ENCODE assay signal across 9 cellular contexts in genomic region chr15:43104426-43104825, GRCh38. TPM values are rescaled to one million over a fixed set of nuclear protein-coding genes. Genes with fewer than 3 reads are reported as not detected.
DNase-seq lines count a peak whose midpoint lies in the region; ATAC-seq and TF ChIP-seq lines count a peak whose summit lies in the region.
"Had no signal": no experiment of that assay in that cellular context is flagged by ENCODE, and none has a peak within 500 bp of the region (broad histone marks: within the 10 kb centered on the region; RNA-seq: fewer than 3 reads in every experiment).

No MANE protein-coding gene starts in this region.

- H3K27me3 ChIP-seq in A673 (replicated peaks; ENCODE audit: insufficient read depth, low read depth, low read length, poor library complexity): no peaks in the 10 kb centered on the region
- no peaks in the 10 kb centered on the region for H3K27me3 ChIP-seq in HCT116 (ENCODE audit: insufficient read depth, low read length)
- H3K27me3 ChIP-seq in ascending aorta: no peaks in the 10 kb centered on the region
- H3K27me3 ChIP-seq in mesendoderm (ENCODE audit: insufficient read depth, low read length, poor library complexity): no peaks in the 10 kb centered on the region

- peaks cover 15% of the 10 kb centered on the region for H3K79me1 ChIP-seq in mesendoderm (ENCODE audit: low read length)

- no peak for TF ChIP-seq RAD21 in HCT116 (IDR thresholded peaks at IDR 0.05; ENCODE audit: low read depth)

- no peak overlapping the region for H2AFZ ChIP-seq in HCT116 (ENCODE audit: low read depth, low read length, poor library complexity, severe bottlenecking)

- ATAC-seq in HCT116 (peak; percentile 48), left lobe of liver (no peak), GM19455 (IDR thresholded peaks at IDR 0.05; ENCODE audit: unreplicated experiment) (no peak)

- peaks cover 5% of the 10 kb centered on the region for H3K4me1 ChIP-seq in A673 (ENCODE audit: insufficient read depth, low read length, poor library complexity, severe bottlenecking)
- peaks cover 11 to 12% of the 10 kb centered on the region in 2 experiments for H3K4me1 ChIP-seq in HCT116 (ENCODE audit: control insufficient read depth in 1 of 2, insufficient read depth in 2 of 2, low read length in 2 of 2)
- peaks cover 0 to 14% of the 10 kb centered on the region in 2 donors for H3K4me1 ChIP-seq in ascending aorta
- peaks cover 3% of the 10 kb centered on the region for H3K4me1 ChIP-seq in mesendoderm (ENCODE audit: control insufficient read depth, low read depth, low read length)

- H3K18ac ChIP-seq in mesendoderm (ENCODE audit: low read length): no peak overlapping the region

- no peak overlapping the region for H3K56ac ChIP-seq in mesendoderm (ENCODE audit: low read length)

- H3K9ac ChIP-seq in HCT116 (ENCODE audit: low read length) (no peak overlapping the region), mesendoderm (ENCODE audit: low read length) (no peak overlapping the region)

- no peak overlapping the region for H4K5ac ChIP-seq in mesendoderm (ENCODE audit: low read length)

- H4K20me1 ChIP-seq in HCT116 (ENCODE audit: insufficient read depth): no peaks in the 10 kb centered on the region

- no CpG with 5 or more reads among the region's 5 CpGs for WGBS in mesendoderm (ENCODE audit: extremely low coverage, insufficient coverage, low lambda C conversion rate)

- no peak for TF ChIP-seq POLR2A in HCT116 (IDR thresholded peaks at IDR 0.05; ENCODE audit: borderline replicate concordance, extremely low read depth, insufficient read depth, insufficient read length)

- no peak overlapping the region for H3K4ac ChIP-seq in mesendoderm (ENCODE audit: low read depth, low read length)

- H2BK15ac ChIP-seq in mesendoderm (replicated peaks; ENCODE audit: low read depth): no peak overlapping the region

- TF ChIP-seq CTCF in A673 (conservative IDR thresholded peaks at IDR 0.05; ENCODE audit: low read depth, low read length): no peak
- TF ChIP-seq CTCF in HCT116 (IDR thresholded peaks at IDR 0.05 in 2 of 3, conservative IDR thresholded peaks at IDR 0.05 in 1 of 3; ENCODE audit: borderline replicate concordance in 1 of 3, insufficient read depth in 1 of 3, low read depth in 2 of 3, low read length in 2 of 3): no peak
- no peak for TF ChIP-seq CTCF in ascending aorta (IDR thresholded peaks at IDR 0.05)

- DNase-seq in A673 (ENCODE audit: low spot score) (no peak), HCT116 (ENCODE audit: low read depth, low spot score) (peak; percentile 39), ascending aorta (ENCODE audit: low spot score in 2 of 2) (no peak), mesendoderm (peak; percentile 78), left lobe of liver (ENCODE audit: low spot score) (no peak), epidermal melanocyte (ENCODE audit: insufficient read length, low spot score) (no peak)
- no peak for DNase-seq in stimulated activated CD8-positive, alpha-beta memory T cell treated with anti-CD3 and anti-CD28 coated beads, Interleukin-4, amount 100 ng/mL, for 48 hours
- DNase-seq: HCEC 1CT had no signal

- no peak overlapping the region for H3K23ac ChIP-seq in mesendoderm (ENCODE audit: low read length)

- POLR2A ChIA-PET in A673 (lab: Charles Lee; ENCODE audit: low non-redundant PET): no interaction called here
- POLR2A ChIA-PET in HCT116 (lab: Charles Lee): no interaction called here

- no peak overlapping the region for H2AK5ac ChIP-seq in mesendoderm (ENCODE audit: low read length)

- no peak overlapping the region for H2BK5ac ChIP-seq in mesendoderm (ENCODE audit: low read length)

- H3K36me3 ChIP-seq in A673 (ENCODE audit: insufficient read depth, low read length, poor library complexity, severe bottlenecking) (peaks cover 7% of the 10 kb centered on the region), HCT116 (ENCODE audit: control insufficient read depth in 1 of 2, insufficient read depth in 2 of 2, low read length in 2 of 2) (no peaks in the 10 kb centered on the region; a peak in 1 of 4 replicates), ascending aorta (peaks cover 6 to 10% of the 10 kb centered on the region in 2 donors), mesendoderm (ENCODE audit: control insufficient read depth, insufficient read depth, low read length) (peaks cover 2% of the 10 kb centered on the region)

- H3K4me2 ChIP-seq in HCT116 (ENCODE audit: low read length) (peak overlapping the region; percentile 86), mesendoderm (ENCODE audit: low read length) (no peak overlapping the region)

- intact Hi-C loops in A673 (cut with micrococcal nuclease; ENCODE audit: unreplicated experiment): no loop called here
- intact Hi-C loops in HCT116 (cut with micrococcal nuclease): no loop called here
- intact Hi-C loops in ascending aorta (cut with DNase I): no loop called here

- CTCF ChIA-PET in A673 (lab: Charles Lee) (no interaction called here), HCT116 (lab: Charles Lee) (no interaction called here)

- H3K27ac ChIP-seq in A673 (ENCODE audit: low read depth, low read length, poor library complexity, severe bottlenecking) (no peak overlapping the region), HCT116 (ENCODE audit: low read depth, low read length) (no peak overlapping the region; the same call in 1 of the 2 replicates), ascending aorta (peak overlapping the region in 1 of 2 donors; percentile 82), mesendoderm (ENCODE audit: low read depth, low read length) (no peak overlapping the region)

- no peak overlapping the region for H4K8ac ChIP-seq in mesendoderm (ENCODE audit: low read depth, low read length)

- no peaks in the 10 kb centered on the region for H3K9me2 ChIP-seq in HCT116 (ENCODE audit: insufficient read depth)

- H3K79me2 ChIP-seq in HCT116 (ENCODE audit: insufficient read depth, low read length) (peaks cover 52% of the 10 kb centered on the region), mesendoderm (ENCODE audit: control insufficient read depth, insufficient read depth, low read length) (peaks cover 20% of the 10 kb centered on the region)

- H3K9me3 ChIP-seq in A673 (ENCODE audit: low read depth, low read length, poor library complexity, severe bottlenecking): no peaks in the 10 kb centered on the region
- H3K9me3 ChIP-seq in HCT116 (ENCODE audit: control insufficient read depth in 1 of 2, insufficient read depth in 1 of 2, low read depth in 1 of 2, low read length in 2 of 2): no peaks in the 10 kb centered on the region
- no peaks in the 10 kb centered on the region for H3K9me3 ChIP-seq in ascending aorta

- peak overlapping the region; percentile 78 for H3K4me3 ChIP-seq in A673 (ENCODE audit: low read depth, low read length, poor library complexity, severe bottlenecking)
- peak overlapping the region; percentile 29 to 79; a peak in 3 of 4 replicates for H3K4me3 ChIP-seq in HCT116 (replicated peaks in 1 of 2; ENCODE audit: low read depth in 1 of 2, low read length in 2 of 2)
- peak overlapping the region; percentile 68 to 76 for H3K4me3 ChIP-seq in ascending aorta
- H3K4me3 ChIP-seq in mesendoderm (ENCODE audit: low read length): no peak overlapping the region

- H2BK120ac ChIP-seq in mesendoderm (ENCODE audit: low read depth, low read length): no peak overlapping the region

- BruUV-seq in A673 (replicated peaks; lab: Mats Ljungman, UMichigan) (no TSS peak), HCT116 (replicated peaks; lab: Mats Ljungman, UMichigan) (no TSS peak)

- RAD21 ChIA-PET in HCT116 (lab: Charles Lee; ENCODE audit: low non-redundant PET in 1 of 2, low total read pairs in 2 of 2, uncharacterized antibody in 2 of 2, unreplicated experiment in 2 of 2): no interaction called here

TF ChIP-seq in HCT116, 20 proteins besides CTCF, POLR2A, EP300 and RAD21:
- TF ChIP-seq SRF (IDR thresholded peaks at IDR 0.05; ENCODE audit: low read depth) (no peak), MAX (IDR thresholded peaks at IDR 0.05) (no peak)

RNA-seq across cellular contexts. Expression of gene UBR1, which starts 1.4 kb away (rescaled TPM):
- total RNA-seq in A673 (2021): 29.9 and 30.8 TPM in 2 replicates
- total RNA-seq in HCT116 (2021; ENCODE audit: unreplicated experiment): 17.9 TPM
- polyA plus RNA-seq in HCT116 (2012): 4.0 and 11.5 TPM in 2 replicates
- 8.2 TPM for total RNA-seq in ascending aorta
- polyA plus RNA-seq in mesendoderm (2013, experiment 1 of 2): 7.3 TPM
- polyA plus RNA-seq in mesendoderm (2013, experiment 2 of 2): 6.9 TPM
- total RNA-seq in left lobe of liver: 9.2 TPM

RNA-seq across cellular contexts. Expression of gene TMEM62, which starts 29.0 kb away (rescaled TPM):
- 2.8 and 5.4 TPM in 2 replicates for total RNA-seq in A673 (2021)
- total RNA-seq in HCT116 (2021; ENCODE audit: unreplicated experiment): 8.8 TPM
- polyA plus RNA-seq in HCT116 (2012): 5.9 and 7.2 TPM in 2 replicates
- total RNA-seq in ascending aorta: 9.0 TPM
- 2.0 TPM for polyA plus RNA-seq in mesendoderm (2013, experiment 1 of 2)
- polyA plus RNA-seq in mesendoderm (2013, experiment 2 of 2): 2.4 TPM
- 7.8 TPM for total RNA-seq in left lobe of liver

Comparison
In these comparisons a context has a peak if more than half of its experiments do, and no peak if none do; other contexts are left out.
1. DNase-seq: peak in HCT116 (single experiment) and mesendoderm (single experiment); none in A673 (single experiment), ascending aorta (0 of 2), left lobe of liver (single experiment), epidermal melanocyte (single experiment) and stimulated activated CD8-positive, alpha-beta memory T cell treated with anti-CD3 and anti-CD28 coated beads, Interleukin-4, amount 100 ng/mL, for 48 hours (single experiment).